17 cellular contexts compared by ENCODE assay signal in the genomic region with DNA sequence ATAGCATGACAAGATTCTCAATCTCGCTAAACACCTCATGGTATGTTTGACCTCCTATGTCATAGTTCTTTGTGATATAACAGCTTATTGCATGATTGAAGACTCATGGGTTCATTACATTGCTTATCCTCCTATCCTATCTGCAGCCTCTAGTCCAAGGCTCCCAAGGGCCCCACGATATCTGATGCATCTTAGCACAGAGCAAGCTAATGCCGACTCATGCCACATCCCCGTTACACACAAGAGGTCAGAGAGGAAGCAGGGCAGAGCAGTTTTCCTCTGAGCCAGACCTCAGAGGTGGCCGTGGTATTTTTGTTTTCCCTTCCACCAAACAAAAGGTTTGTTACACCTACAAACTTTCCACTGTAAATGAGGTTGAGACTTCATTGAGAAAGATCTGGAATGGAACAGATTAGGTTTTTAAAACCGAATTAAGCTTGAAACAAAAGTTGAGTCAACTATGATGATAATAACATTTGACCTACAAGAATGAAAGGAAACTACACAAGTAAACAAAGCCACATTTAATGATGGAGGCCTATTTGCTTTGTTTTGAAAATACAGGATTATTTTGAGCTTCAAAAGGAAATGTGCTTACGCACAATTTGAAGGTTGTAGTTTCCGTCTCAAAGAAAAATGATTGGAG.
DNase-seq lines count a peak whose midpoint lies in the region; ATAC-seq and TF ChIP-seq lines count a peak whose summit lies in the region.
"Had no signal": no experiment of that assay in that cellular context is flagged by ENCODE, and none has a peak within 500 bp of the region (broad histone marks: within the 10 kb centered on the region; RNA-seq: fewer than 3 reads in every experiment).

No MANE protein-coding gene starts in this region.

- H3K9me2 ChIP-seq in GM23248 (ENCODE audit: insufficient read depth): no peaks in the 10 kb centered on the region

- TF ChIP-seq CTCF in left ventricle myocardium inferior (IDR thresholded peaks at IDR 0.05; ENCODE audit: borderline replicate concordance) (no peak), upper lobe of left lung (IDR thresholded peaks at IDR 0.05) (no peak)

- in situ Hi-C loops in GM23248 (cut with MboI): no loop called here

- peak overlapping the region; percentile 55 for H3K27ac ChIP-seq in left ventricle myocardium inferior (replicated peaks)
- peak overlapping the region in 3 of 4 donors; percentile 13 to 61 (median 20) for H3K27ac ChIP-seq in upper lobe of left lung
- no peak overlapping the region for H3K27ac ChIP-seq in GM23248

- TF ChIP-seq POLR2A in upper lobe of left lung (IDR thresholded peaks at IDR 0.05): no peak

- H3F3A ChIP-seq in GM23248 (ENCODE audit: insufficient read depth): no peaks in the 10 kb centered on the region

- DNase-seq in left ventricle myocardium inferior: no peak
- DNase-seq in left ventricle myocardium superior: no peak
- peak; percentile 21 for DNase-seq in UCSD-AML1 (lab: John Stamatoyannopoulos, UW; ENCODE audit: unreplicated experiment)
- peak; percentile 12 to 17 (median 15) for DNase-seq in immature natural killer cell
- DNase-seq in upper lobe of left lung: no peak
- no peak for DNase-seq in GM23248
- no peak for DNase-seq in NCI-H748 treated with DMSO at 0.1 percent for 48 hours (lab: John Stamatoyannopoulos, UW)
- DNase-seq: activated CD4-positive, alpha-beta memory T cell treated with anti-CD3 and anti-CD28 coated beads, Interleukin-2, amount 10 ng/mL, durations not matched to agents 7 days and 5 days; activated effector memory CD4-positive, alpha-beta T cell treated with Interleukin-2 at 50 U/mL for 16 hours; DMS153; dorsolateral prefrontal cortex; HFFc6; NCI-H2107; nucleus accumbens; Right ventricle myocardium superior had no signal

- H3K9ac ChIP-seq in GM23248: no peak overlapping the region

- H3K4me2 ChIP-seq in GM23248 (ENCODE audit: unreplicated experiment): no peak overlapping the region

- H4K20me1 ChIP-seq in GM23248 (ENCODE audit: insufficient read depth): no peaks in the 10 kb centered on the region

- H3K4me1 ChIP-seq in left ventricle myocardium inferior (peaks cover 31% of the 10 kb centered on the region), upper lobe of left lung (peaks cover 0 to 27% (median 21%) of the 10 kb centered on the region in 4 donors), GM23248 (ENCODE audit: insufficient read depth) (no peaks in the 10 kb centered on the region)

- H2AFZ ChIP-seq in GM23248: no peak overlapping the region

- H3K27me3 ChIP-seq in left ventricle myocardium inferior (ENCODE audit: low read depth) (no peaks in the 10 kb centered on the region), upper lobe of left lung (no peaks in the 10 kb centered on the region), GM23248 (replicated peaks; ENCODE audit: insufficient read depth) (peaks cover 3% of the 10 kb centered on the region; the same call in 1 of the 2 replicates)
- H3K27me3 ChIP-seq: dorsolateral prefrontal cortex had no signal

- H3K36me3 Mint-ChIP-seq in immature natural killer cell: no peaks in the 10 kb centered on the region
- H3K36me3 Mint-ChIP-seq: memory B cell had no signal

- WGBS in upper lobe of left lung, 2 donors: 58 to 66% methylated on average over 8 of the region's 8 CpGs
- WGBS in GM23248 (ENCODE audit: low coverage in 1 of 2, low lambda C conversion rate in 2 of 2, missing lambda C conversion rate in 2 of 2), 2 experiments: 81 to 85% methylated on average over 8 of the region's 8 CpGs

- no peaks in the 10 kb centered on the region for H3K79me2 ChIP-seq in GM23248 (ENCODE audit: insufficient read depth)

- H3K36me3 ChIP-seq in left ventricle myocardium inferior (no peaks in the 10 kb centered on the region), upper lobe of left lung (no peaks in the 10 kb centered on the region), GM23248 (ENCODE audit: low read depth) (no peaks in the 10 kb centered on the region)

- ATAC-seq in left ventricle myocardium superior: no peak
- no peak for ATAC-seq in upper lobe of left lung (ENCODE audit: low FRiP score in 2 of 2)
- ATAC-seq in HG02571 (IDR thresholded peaks at IDR 0.05; ENCODE audit: unreplicated experiment): no peak

- peak in 1 of 4 donors; percentile 25 for TF ChIP-seq EP300 in upper lobe of left lung (IDR thresholded peaks at IDR 0.05)

- no peaks in the 10 kb centered on the region for H3K9me3 Mint-ChIP-seq in immature natural killer cell
- H3K9me3 Mint-ChIP-seq: activated CD4-positive, alpha-beta memory T cell treated with anti-CD3 and anti-CD28 coated beads, Interleukin-2, amount 10 ng/mL, durations not matched to agents 7 days and 5 days; memory B cell had no signal

- intact Hi-C loops in left ventricle myocardium inferior (cut with micrococcal nuclease): no loop called here
- intact Hi-C loops in left ventricle myocardium superior (cut with micrococcal nuclease): no loop called here

- H3K27ac Mint-ChIP-seq in immature natural killer cell: peak overlapping the region in 5 of 6 donors; percentile 4 to 84 (median 68)
- H3K27ac Mint-ChIP-seq: activated CD4-positive, alpha-beta memory T cell treated with anti-CD3 and anti-CD28 coated beads, Interleukin-2, amount 10 ng/mL, durations not matched to agents 7 days and 5 days; HFFc6; memory B cell had no signal

- H3K4me1 Mint-ChIP-seq in immature natural killer cell: peaks cover 25 to 44% of the 10 kb centered on the region in 2 donors

- H3K4me3 Mint-ChIP-seq in immature natural killer cell: peak overlapping the region; percentile 16 to 80 (median 60)
- H3K4me3 Mint-ChIP-seq: activated CD4-positive, alpha-beta memory T cell treated with anti-CD3 and anti-CD28 coated beads, Interleukin-2, amount 10 ng/mL, durations not matched to agents 7 days and 5 days; HFFc6; memory B cell had no signal

- H3K9me3 ChIP-seq in left ventricle myocardium inferior (replicated peaks) (no peaks in the 10 kb centered on the region), upper lobe of left lung (no peaks in the 10 kb centered on the region), GM23248 (ENCODE audit: low read depth) (no peaks in the 10 kb centered on the region)

- H3K4me3 ChIP-seq in left ventricle myocardium inferior (no peak overlapping the region), upper lobe of left lung (no peak overlapping the region), GM23248 (no peak overlapping the region)
- H3K4me3 ChIP-seq: dorsolateral prefrontal cortex had no signal

- peaks cover 0 to 2% (median 0%) of the 10 kb centered on the region in 3 donors for H3K27me3 Mint-ChIP-seq in immature natural killer cell (ENCODE audit: low read depth in 3 of 3)
- H3K27me3 Mint-ChIP-seq: activated CD4-positive, alpha-beta memory T cell treated with anti-CD3 and anti-CD28 coated beads, Interleukin-2, amount 10 ng/mL, durations not matched to agents 7 days and 5 days had no signal

Comparison
In these comparisons a context has a peak if more than half of its experiments do, and no peak if none do; other contexts are left out.
1. DNase-seq: peak in UCSD-AML1 (single experiment) and immature natural killer cell (3 of 3); none in left ventricle myocardium inferior (single experiment), left ventricle myocardium superior (single experiment), upper lobe of left lung (0 of 2), GM23248 (single experiment) and NCI-H748 treated with DMSO at 0.1 percent for 48 hours (single experiment).